ENCODE assay signal across 1 cellular context in the genomic region with DNA sequence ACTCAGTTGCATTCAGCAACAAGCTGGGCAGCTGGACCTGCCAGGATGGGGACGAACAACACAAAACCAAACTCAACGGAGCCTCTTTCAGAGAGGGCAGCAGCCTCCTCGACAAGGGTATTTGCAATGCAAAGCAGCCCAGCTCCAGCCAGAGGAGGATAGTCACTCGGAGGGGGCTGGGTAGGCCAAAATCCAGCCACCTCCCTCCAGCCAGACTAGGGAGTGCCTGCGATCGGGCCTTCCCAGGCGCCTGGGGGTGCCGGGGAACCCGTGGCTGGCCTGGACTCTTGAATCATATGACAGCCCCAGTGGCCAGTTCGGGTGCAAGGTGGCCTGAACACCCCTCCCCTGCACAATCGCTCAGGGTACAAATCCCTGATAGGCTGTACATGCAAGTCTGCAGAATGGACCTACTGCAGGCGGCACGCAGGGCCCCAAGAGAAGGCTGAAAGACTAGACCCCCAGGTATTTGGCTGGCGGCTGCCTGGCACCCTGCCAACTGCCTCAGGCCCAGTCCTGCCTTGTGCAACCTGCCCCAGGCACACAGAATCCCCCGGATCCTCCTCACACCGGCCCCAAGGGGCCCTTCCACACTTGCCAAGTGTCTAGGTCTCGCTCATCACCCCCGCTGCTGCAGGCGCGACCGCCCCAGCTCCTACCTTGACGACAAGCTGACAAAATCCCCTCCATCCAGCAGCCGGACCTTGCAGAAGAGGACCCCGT.
TF ChIP-seq lines count a peak whose summit lies in the region.

No MANE protein-coding gene starts in this region.

TF ChIP-seq in GM12878, 131 proteins besides CTCF, POLR2A, EP300 and RAD21 (continued from another document and continues in another):
- TF ChIP-seq ZBTB11 (CRISPR knock-in tag; IDR thresholded peaks at IDR 0.05) (no peak), NKRF (conservative IDR thresholded peaks at IDR 0.05) (no peak), CREB1 (IDR thresholded peaks at IDR 0.05; ENCODE audit: low read depth) (no peak), TBL1XR1 (IDR thresholded peaks at IDR 0.05; ENCODE audit: low read depth, low read length) (no peak; the same call in 1 of the 2 replicates), PAX5 (IDR thresholded peaks at IDR 0.05; ENCODE audit: borderline replicate concordance, low read depth, low read length) (no peak), NR2C1 (IDR thresholded peaks at IDR 0.05) (no peak), KDM1A (IDR thresholded peaks at IDR 0.05; ENCODE audit: borderline replicate concordance) (no peak), IRF4 (IDR thresholded peaks at IDR 0.05; ENCODE audit: low read depth, low read length) (no peak), PAX8 (IDR thresholded peaks at IDR 0.05) (no peak), CHD2 (IDR thresholded peaks at IDR 0.05; ENCODE audit: borderline replicate concordance, low read depth, low read length) (peak; percentile 62; the same call in 1 of the 2 replicates), RCOR1 (conservative IDR thresholded peaks at IDR 0.05; ENCODE audit: low read depth, low read length) (no peak), ZBTB40 (IDR thresholded peaks at IDR 0.05; ENCODE audit: borderline replicate concordance) (no peak)
- TF ChIP-seq, protein P1, sequence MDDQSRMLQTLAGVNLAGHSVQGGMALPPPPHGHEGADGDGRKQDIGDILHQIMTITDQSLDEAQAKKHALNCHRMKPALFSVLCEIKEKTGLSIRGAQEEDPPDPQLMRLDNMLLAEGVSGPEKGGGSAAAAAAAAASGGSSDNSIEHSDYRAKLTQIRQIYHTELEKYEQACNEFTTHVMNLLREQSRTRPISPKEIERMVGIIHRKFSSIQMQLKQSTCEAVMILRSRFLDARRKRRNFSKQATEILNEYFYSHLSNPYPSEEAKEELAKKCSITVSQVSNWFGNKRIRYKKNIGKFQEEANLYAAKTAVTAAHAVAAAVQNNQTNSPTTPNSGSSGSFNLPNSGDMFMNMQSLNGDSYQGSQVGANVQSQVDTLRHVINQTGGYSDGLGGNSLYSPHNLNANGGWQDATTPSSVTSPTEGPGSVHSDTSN (IDR thresholded peaks at IDR 0.05; ENCODE audit: insufficient replicate concordance, low read depth, low read length): no peak
- TF ChIP-seq, protein P2, sequence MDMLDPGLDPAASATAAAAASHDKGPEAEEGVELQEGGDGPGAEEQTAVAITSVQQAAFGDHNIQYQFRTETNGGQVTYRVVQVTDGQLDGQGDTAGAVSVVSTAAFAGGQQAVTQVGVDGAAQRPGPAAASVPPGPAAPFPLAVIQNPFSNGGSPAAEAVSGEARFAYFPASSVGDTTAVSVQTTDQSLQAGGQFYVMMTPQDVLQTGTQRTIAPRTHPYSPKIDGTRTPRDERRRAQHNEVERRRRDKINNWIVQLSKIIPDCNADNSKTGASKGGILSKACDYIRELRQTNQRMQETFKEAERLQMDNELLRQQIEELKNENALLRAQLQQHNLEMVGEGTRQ (IDR thresholded peaks at IDR 0.05; ENCODE audit: borderline replicate concordance, low read depth, low read length): no peak
- TF ChIP-seq, protein P3, sequence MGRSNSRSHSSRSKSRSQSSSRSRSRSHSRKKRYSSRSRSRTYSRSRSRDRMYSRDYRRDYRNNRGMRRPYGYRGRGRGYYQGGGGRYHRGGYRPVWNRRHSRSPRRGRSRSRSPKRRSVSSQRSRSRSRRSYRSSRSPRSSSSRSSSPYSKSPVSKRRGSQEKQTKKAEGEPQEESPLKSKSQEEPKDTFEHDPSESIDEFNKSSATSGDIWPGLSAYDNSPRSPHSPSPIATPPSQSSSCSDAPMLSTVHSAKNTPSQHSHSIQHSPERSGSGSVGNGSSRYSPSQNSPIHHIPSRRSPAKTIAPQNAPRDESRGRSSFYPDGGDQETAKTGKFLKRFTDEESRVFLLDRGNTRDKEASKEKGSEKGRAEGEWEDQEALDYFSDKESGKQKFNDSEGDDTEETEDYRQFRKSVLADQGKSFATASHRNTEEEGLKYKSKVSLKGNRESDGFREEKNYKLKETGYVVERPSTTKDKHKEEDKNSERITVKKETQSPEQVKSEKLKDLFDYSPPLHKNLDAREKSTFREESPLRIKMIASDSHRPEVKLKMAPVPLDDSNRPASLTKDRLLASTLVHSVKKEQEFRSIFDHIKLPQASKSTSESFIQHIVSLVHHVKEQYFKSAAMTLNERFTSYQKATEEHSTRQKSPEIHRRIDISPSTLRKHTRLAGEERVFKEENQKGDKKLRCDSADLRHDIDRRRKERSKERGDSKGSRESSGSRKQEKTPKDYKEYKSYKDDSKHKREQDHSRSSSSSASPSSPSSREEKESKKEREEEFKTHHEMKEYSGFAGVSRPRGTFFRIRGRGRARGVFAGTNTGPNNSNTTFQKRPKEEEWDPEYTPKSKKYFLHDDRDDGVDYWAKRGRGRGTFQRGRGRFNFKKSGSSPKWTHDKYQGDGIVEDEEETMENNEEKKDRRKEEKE (IDR thresholded peaks at IDR 0.05): no peak
- TF ChIP-seq, protein P4, sequence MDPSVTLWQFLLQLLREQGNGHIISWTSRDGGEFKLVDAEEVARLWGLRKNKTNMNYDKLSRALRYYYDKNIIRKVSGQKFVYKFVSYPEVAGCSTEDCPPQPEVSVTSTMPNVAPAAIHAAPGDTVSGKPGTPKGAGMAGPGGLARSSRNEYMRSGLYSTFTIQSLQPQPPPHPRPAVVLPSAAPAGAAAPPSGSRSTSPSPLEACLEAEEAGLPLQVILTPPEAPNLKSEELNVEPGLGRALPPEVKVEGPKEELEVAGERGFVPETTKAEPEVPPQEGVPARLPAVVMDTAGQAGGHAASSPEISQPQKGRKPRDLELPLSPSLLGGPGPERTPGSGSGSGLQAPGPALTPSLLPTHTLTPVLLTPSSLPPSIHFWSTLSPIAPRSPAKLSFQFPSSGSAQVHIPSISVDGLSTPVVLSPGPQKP (IDR thresholded peaks at IDR 0.05; ENCODE audit: low read depth, low read length): no peak
- TF ChIP-seq, protein P5, sequence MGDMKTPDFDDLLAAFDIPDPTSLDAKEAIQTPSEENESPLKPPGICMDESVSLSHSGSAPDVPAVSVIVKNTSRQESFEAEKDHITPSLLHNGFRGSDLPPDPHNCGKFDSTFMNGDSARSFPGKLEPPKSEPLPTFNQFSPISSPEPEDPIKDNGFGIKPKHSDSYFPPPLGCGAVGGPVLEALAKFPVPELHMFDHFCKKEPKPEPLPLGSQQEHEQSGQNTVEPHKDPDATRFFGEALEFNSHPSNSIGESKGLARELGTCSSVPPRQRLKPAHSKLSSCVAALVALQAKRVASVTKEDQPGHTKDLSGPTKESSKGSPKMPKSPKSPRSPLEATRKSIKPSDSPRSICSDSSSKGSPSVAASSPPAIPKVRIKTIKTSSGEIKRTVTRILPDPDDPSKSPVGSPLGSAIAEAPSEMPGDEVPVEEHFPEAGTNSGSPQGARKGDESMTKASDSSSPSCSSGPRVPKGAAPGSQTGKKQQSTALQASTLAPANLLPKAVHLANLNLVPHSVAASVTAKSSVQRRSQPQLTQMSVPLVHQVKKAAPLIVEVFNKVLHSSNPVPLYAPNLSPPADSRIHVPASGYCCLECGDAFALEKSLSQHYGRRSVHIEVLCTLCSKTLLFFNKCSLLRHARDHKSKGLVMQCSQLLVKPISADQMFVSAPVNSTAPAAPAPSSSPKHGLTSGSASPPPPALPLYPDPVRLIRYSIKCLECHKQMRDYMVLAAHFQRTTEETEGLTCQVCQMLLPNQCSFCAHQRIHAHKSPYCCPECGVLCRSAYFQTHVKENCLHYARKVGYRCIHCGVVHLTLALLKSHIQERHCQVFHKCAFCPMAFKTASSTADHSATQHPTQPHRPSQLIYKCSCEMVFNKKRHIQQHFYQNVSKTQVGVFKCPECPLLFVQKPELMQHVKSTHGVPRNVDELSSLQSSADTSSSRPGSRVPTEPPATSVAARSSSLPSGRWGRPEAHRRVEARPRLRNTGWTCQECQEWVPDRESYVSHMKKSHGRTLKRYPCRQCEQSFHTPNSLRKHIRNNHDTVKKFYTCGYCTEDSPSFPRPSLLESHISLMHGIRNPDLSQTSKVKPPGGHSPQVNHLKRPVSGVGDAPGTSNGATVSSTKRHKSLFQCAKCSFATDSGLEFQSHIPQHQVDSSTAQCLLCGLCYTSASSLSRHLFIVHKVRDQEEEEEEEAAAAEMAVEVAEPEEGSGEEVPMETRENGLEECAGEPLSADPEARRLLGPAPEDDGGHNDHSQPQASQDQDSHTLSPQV (IDR thresholded peaks at IDR 0.05): no peak
- TF ChIP-seq, protein P6, sequence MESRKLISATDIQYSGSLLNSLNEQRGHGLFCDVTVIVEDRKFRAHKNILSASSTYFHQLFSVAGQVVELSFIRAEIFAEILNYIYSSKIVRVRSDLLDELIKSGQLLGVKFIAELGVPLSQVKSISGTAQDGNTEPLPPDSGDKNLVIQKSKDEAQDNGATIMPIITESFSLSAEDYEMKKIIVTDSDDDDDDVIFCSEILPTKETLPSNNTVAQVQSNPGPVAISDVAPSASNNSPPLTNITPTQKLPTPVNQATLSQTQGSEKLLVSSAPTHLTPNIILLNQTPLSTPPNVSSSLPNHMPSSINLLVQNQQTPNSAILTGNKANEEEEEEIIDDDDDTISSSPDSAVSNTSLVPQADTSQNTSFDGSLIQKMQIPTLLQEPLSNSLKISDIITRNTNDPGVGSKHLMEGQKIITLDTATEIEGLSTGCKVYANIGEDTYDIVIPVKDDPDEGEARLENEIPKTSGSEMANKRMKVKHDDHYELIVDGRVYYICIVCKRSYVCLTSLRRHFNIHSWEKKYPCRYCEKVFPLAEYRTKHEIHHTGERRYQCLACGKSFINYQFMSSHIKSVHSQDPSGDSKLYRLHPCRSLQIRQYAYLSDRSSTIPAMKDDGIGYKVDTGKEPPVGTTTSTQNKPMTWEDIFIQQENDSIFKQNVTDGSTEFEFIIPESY (IDR thresholded peaks at IDR 0.05): no peak
